In genomic region chr13:52130641-52131040, GRCh38 we compare ENCODE assay signal across 31 cellular contexts.
"Had no signal": no experiment of that assay in that cellular context is flagged by ENCODE, and none has a peak within 500 bp of the region (broad histone marks: within the 10 kb centered on the region; RNA-seq: fewer than 3 reads in every experiment).

No MANE protein-coding gene starts in this region.

- H3K4me3 ChIP-seq: adrenal gland, body of pancreas, coronary artery, dorsolateral prefrontal cortex, gastroesophageal sphincter, pancreas, psoas muscle, right atrium auricular region, smooth muscle cell, upper lobe of left lung, vagina had no signal

- H3K9me3 ChIP-seq: adrenal gland, body of pancreas, gastroesophageal sphincter, pancreas, psoas muscle, right atrium auricular region, upper lobe of left lung, vagina had no signal

- H3K27ac Mint-ChIP-seq: activated naive CD8-positive, alpha-beta T cell; mesothelial cell of epicardium; stimulated activated memory B cell treated with anti-CD40 and anti-IgM and Interleukin-4, amounts not matched to agents 10 μg/mL and 1 μg/mL and 100 μg/mL, for 72 hours; stimulated activated naive CD8-positive, alpha-beta T cell treated with anti-CD3 and anti-CD28 coated beads, Interleukin-15, amount 100 ng/mL, for 72 hours had no signal

- H3K27ac ChIP-seq: adrenal gland, body of pancreas, coronary artery, dorsolateral prefrontal cortex, gastroesophageal sphincter, pancreas, psoas muscle, right atrium auricular region, upper lobe of left lung, vagina had no signal

- DNase-seq: activated CD4-positive, alpha-beta T cell treated with anti-CD3 and anti-CD28 coated beads for 4 hours; activated CD4-positive, alpha-beta T cell treated with anti-CD3 and anti-CD28 coated beads, Interleukin-2, amount 50 U/mL, for 4 hours; activated effector memory CD4-positive, alpha-beta T cell treated with Interleukin-2 at 50 U/mL for 16 hours; activated naive CD4-positive, alpha-beta T cell treated with Interleukin-2 at 50 U/mL for 16 hours; activated T-cell treated with anti-CD3 and anti-CD28 coated beads for 4 hours; adrenal gland; aorta; body of pancreas; dorsolateral prefrontal cortex; effector memory CD4-positive, alpha-beta T cell; erythroblast; hippocampal formation; left cardiac atrium; left ventricle myocardium superior; naive B cell; pancreas; psoas muscle; stimulated activated CD4-positive, alpha-beta T cell treated with anti-CD3 and anti-CD28 coated beads, Interleukin-1b, Interleukin-23, amount 100 ng/mL, for 48 hours; stimulated activated CD4-positive, alpha-beta T cell treated with anti-CD3 and anti-CD28 coated beads, Interleukin-4, amount 100 ng/mL, for 4 hours; stimulated activated CD8-positive, alpha-beta memory T cell treated with anti-CD3 and anti-CD28 coated beads, Interleukin-4, amount 100 ng/mL, for 48 hours; stimulated activated naive CD8-positive, alpha-beta T cell treated with anti-CD3 and anti-CD28 coated beads, Interleukin-15, amount 100 ng/mL, for 72 hours; substantia nigra; upper lobe of left lung had no signal

- ATAC-seq: body of pancreas; gastroesophageal sphincter; left cardiac atrium; left ventricle myocardium superior; pancreas; psoas muscle; stimulated activated memory B cell treated with anti-CD40 and anti-IgM and Interleukin-4, amounts not matched to agents 10 μg/mL and 1 μg/mL and 100 μg/mL, for 72 hours; stimulated activated naive CD8-positive, alpha-beta T cell treated with anti-CD3 and anti-CD28 coated beads, Interleukin-15, amount 100 ng/mL, for 72 hours had no signal

- H3K4me1 ChIP-seq: psoas muscle had no signal

- H3K9me3 Mint-ChIP-seq: naive B cell; stimulated activated memory B cell treated with anti-CD40 and anti-IgM and Interleukin-4, amounts not matched to agents 10 μg/mL and 1 μg/mL and 100 μg/mL, for 72 hours; stimulated activated naive CD8-positive, alpha-beta T cell treated with anti-CD3 and anti-CD28 coated beads, Interleukin-15, amount 100 ng/mL, for 72 hours had no signal

- H3K27me3 ChIP-seq: adrenal gland, body of pancreas, dorsolateral prefrontal cortex, gastroesophageal sphincter, pancreas, right atrium auricular region, upper lobe of left lung, vagina had no signal

- H3K36me3 Mint-ChIP-seq: activated naive CD8-positive, alpha-beta T cell had no signal
